8 cellular contexts compared by ENCODE assay signal in the genomic region with DNA sequence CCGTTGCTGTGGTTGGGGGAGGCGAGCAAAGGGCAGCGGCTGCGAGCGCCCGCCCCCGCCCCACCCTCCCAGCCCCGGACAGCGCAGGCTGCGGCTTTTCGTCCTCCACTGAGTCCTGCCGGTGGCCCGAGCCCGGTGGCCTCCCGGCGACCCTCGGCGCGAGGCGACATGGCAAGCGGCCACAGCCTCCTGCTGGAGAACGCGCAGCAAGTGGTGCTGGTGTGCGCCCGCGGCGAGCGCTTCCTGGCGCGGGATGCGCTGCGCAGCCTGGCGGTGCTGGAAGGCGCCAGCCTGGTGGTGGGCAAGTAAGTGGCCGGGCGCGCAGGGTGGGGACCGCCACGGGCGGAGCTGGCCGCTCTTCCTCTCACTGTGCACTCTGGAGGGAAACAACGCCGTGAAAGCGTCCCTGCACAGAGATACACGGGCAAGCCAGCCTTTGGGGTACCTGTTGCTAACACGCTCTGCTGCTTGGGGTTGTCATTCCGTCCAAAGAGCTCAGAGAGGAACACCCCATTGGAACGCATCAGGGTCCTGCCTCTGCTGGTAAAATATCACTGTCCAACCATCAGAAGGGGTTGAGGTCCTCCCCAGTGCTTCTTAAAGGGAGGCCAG. TPM values are rescaled to one million over a fixed set of nuclear protein-coding genes. Genes with fewer than 3 reads are reported as not detected.
DNase-seq lines count a peak whose midpoint lies in the region; ATAC-seq and TF ChIP-seq lines count a peak whose summit lies in the region.

A gene with protein sequence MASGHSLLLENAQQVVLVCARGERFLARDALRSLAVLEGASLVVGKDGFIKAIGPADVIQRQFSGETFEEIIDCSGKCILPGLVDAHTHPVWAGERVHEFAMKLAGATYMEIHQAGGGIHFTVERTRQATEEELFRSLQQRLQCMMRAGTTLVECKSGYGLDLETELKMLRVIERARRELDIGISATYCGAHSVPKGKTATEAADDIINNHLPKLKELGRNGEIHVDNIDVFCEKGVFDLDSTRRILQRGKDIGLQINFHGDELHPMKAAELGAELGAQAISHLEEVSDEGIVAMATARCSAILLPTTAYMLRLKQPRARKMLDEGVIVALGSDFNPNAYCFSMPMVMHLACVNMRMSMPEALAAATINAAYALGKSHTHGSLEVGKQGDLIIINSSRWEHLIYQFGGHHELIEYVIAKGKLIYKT (plus strand): TSS at position 101 of the 612 bp plus-strand sequence. CDS start 68 bp downstream, at position 169.

- H3K27me3 ChIP-seq in HUES6 (ENCODE audit: control insufficient read depth, insufficient read depth, low read length) (peaks cover 16% of the 10 kb centered on the region), ascending aorta (no peaks in the 10 kb centered on the region)

- DNase-seq in DMS53 treated with DMSO at 0.1 percent for 48 hours (lab: John Stamatoyannopoulos, UW; ENCODE audit: unreplicated experiment) (peak; percentile 41), T-helper 1 cell (peak; percentile 33 to 71 (median 43)), ascending aorta (ENCODE audit: low spot score in 2 of 2) (peak in 1 of 2 donors; percentile 68), hypothalamus (lab: John Stamatoyannopoulos, UW) (peak in 37 of 51 donors; percentile 3 to 76 (median 34)), skeletal muscle cell (ENCODE audit: low read depth) (no peak), DMS153 (lab: John Stamatoyannopoulos, UW) (no peak)

- no peaks in the 10 kb centered on the region for H3K9me3 ChIP-seq in HUES6 (ENCODE audit: control insufficient read depth, insufficient read depth, low read depth, low read length)
- no peaks in the 10 kb centered on the region for H3K9me3 ChIP-seq in ascending aorta

- peaks cover 4% of the 10 kb centered on the region; the same call in 1 of the 2 replicates for H3K4me1 ChIP-seq in HUES6 (ENCODE audit: control insufficient read depth, insufficient read depth, low read length)
- H3K4me1 ChIP-seq in ascending aorta, result peaks cover 0 to 4% of the 10 kb centered on the region in 2 donors

- peak in 2 of 3 experiments; percentile 16 to 40 for TF ChIP-seq CTCF in ascending aorta (IDR thresholded peaks at IDR 0.05)

- ATAC-seq in GM21515 (IDR thresholded peaks at IDR 0.05; ENCODE audit: unreplicated experiment), result peak; percentile 64

- intact Hi-C loops in ascending aorta (cut with DNase I), result no loop called here

- peak within 1 kb of the TSS; percentile 70 for H3K9ac ChIP-seq in HUES6 (ENCODE audit: low read length)

- H3K27ac ChIP-seq in HUES6 (ENCODE audit: low read depth, low read length), result peak within 1 kb of the TSS; percentile 17; the same call in 1 of the 2 replicates
- H3K27ac ChIP-seq in ascending aorta, result peak within 1 kb of the TSS; percentile 38 to 64

- H3K36me3 ChIP-seq in HUES6 (ENCODE audit: control insufficient read depth, insufficient read depth, low read length) (no peaks in the 10 kb centered on the region), ascending aorta (no peaks in the 10 kb centered on the region)

- H3K4me3 ChIP-seq in HUES6 (ENCODE audit: low read depth, low read length), result peak within 1 kb of the TSS; percentile 78
- H3K4me3 ChIP-seq in ascending aorta, result peak within 1 kb of the TSS; percentile 83 to 92
- H3K4me3 ChIP-seq in skeletal muscle cell (ENCODE audit: low read depth, low read length), result peak within 1 kb of the TSS; percentile 66

RNA-seq across cellular contexts. Expression of the gene that starts here (rescaled TPM):
- 0.96 TPM for total RNA-seq in ascending aorta

Comparison
In these comparisons a context has a peak if more than half of its experiments do, and no peak if none do; other contexts are left out.
1. DNase-seq: peak in DMS53 treated with DMSO at 0.1 percent for 48 hours (single experiment), T-helper 1 cell (5 of 5) and hypothalamus (37 of 51); none in skeletal muscle cell (single experiment) and DMS153 (single experiment).
2. Peak in every context shown above with its lines, with median percentiles within 50 percentile points of each other: H3K4me3 ChIP-seq.